In the genomic region with DNA sequence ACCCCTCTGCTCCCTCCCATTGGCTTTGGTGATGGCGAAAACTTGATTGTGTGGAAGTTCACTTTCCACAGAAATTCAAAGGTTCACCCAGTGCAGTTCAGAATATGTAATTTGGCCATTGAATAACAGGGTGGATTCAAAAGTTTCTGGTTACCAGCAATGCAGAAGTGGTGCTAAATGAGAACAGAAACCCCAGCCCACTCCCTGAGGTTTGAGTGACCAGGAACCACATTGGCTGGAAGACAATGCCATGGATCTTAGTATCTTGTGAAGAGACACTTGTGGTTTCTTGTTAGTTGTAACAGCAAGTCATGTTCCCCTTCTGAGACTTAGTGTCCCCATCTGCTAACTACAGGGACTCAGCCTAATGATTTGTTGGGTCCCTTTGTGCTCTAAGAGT, we compare ENCODE assay signal across 1 cellular context.
TF ChIP-seq lines count a peak whose summit lies in the region.

No MANE protein-coding gene starts in this region.

TF ChIP-seq in GM12878, 131 proteins besides CTCF, POLR2A, EP300 and RAD21:
- TF ChIP-seq ZNF622 (IDR thresholded peaks at IDR 0.05) (no peak), RUNX3 (IDR thresholded peaks at IDR 0.05; ENCODE audit: low read length) (peak; percentile 93), EED (IDR thresholded peaks at IDR 0.05; ENCODE audit: low read depth) (peak; percentile 61; the same call in 1 of the 2 replicates), IRF4 (IDR thresholded peaks at IDR 0.05; ENCODE audit: low read depth, low read length) (peak; percentile 66; the same call in 1 of the 2 replicates), FOXK2 (IDR thresholded peaks at IDR 0.05) (no peak), SPI1 (IDR thresholded peaks at IDR 0.05; ENCODE audit: borderline replicate concordance, insufficient read depth, low read depth, low read length) (peak; percentile 90), LARP7 (IDR thresholded peaks at IDR 0.05) (no peak), ZSCAN29 (IDR thresholded peaks at IDR 0.05) (no peak), PAX5 (IDR thresholded peaks at IDR 0.05; ENCODE audit: borderline replicate concordance, low read depth, low read length) (peak; percentile 57; the same call in 1 of the 2 replicates), DPF2 (IDR thresholded peaks at IDR 0.05) (peak; percentile 53; the same call in 1 of the 2 replicates), BHLHE40 (IDR thresholded peaks at IDR 0.05; ENCODE audit: borderline replicate concordance in 1 of 2, low read depth in 2 of 2, low read length in 1 of 2) (peak in 1 of 2 experiments; percentile 4; a peak in 1 of 4 replicates), IKZF1 (conservative IDR thresholded peaks at IDR 0.05) (peak; percentile 77), TBL1XR1 (IDR thresholded peaks at IDR 0.05; ENCODE audit: low read depth, low read length) (no peak), YY1 (IDR thresholded peaks at IDR 0.05; ENCODE audit: low read depth, low read length) (0 out of 2 replicates have a peak, but pooled peaks have one; percentile 15), MTA2 (IDR thresholded peaks at IDR 0.05; ENCODE audit: low read depth) (peak; percentile 58; the same call in 1 of the 2 replicates), BCL11A (IDR thresholded peaks at IDR 0.05; ENCODE audit: low read depth, low read length) (peak; percentile 88), ATF7 (IDR thresholded peaks at IDR 0.05; ENCODE audit: low read depth) (no peak; the same call in 1 of the 2 replicates), MEF2B (IDR thresholded peaks at IDR 0.05; ENCODE audit: partially characterized antibody, poor library complexity, severe bottlenecking) (peak; percentile 29), IKZF2 (IDR thresholded peaks at IDR 0.05) (peak in 1 of 2 experiments; percentile 54; a peak in 3 of 4 replicates), POU2F2 (IDR thresholded peaks at IDR 0.05; ENCODE audit: borderline replicate concordance, low read depth, low read length) (0 out of 3 replicates have a peak, but pooled peaks have one; percentile 30)
- TF ChIP-seq, protein P1, sequence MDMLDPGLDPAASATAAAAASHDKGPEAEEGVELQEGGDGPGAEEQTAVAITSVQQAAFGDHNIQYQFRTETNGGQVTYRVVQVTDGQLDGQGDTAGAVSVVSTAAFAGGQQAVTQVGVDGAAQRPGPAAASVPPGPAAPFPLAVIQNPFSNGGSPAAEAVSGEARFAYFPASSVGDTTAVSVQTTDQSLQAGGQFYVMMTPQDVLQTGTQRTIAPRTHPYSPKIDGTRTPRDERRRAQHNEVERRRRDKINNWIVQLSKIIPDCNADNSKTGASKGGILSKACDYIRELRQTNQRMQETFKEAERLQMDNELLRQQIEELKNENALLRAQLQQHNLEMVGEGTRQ (IDR thresholded peaks at IDR 0.05; ENCODE audit: borderline replicate concordance, low read depth, low read length), result no peak
- TF ChIP-seq, protein P2, sequence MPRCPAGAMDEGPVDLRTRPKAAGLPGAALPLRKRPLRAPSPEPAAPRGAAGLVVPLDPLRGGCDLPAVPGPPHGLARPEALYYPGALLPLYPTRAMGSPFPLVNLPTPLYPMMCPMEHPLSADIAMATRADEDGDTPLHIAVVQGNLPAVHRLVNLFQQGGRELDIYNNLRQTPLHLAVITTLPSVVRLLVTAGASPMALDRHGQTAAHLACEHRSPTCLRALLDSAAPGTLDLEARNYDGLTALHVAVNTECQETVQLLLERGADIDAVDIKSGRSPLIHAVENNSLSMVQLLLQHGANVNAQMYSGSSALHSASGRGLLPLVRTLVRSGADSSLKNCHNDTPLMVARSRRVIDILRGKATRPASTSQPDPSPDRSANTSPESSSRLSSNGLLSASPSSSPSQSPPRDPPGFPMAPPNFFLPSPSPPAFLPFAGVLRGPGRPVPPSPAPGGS (IDR thresholded peaks at IDR 0.05; ENCODE audit: borderline replicate concordance, insufficient read depth, low read depth, low read length, poor library complexity, severe bottlenecking), result peak; percentile 11
- TF ChIP-seq, protein P3, sequence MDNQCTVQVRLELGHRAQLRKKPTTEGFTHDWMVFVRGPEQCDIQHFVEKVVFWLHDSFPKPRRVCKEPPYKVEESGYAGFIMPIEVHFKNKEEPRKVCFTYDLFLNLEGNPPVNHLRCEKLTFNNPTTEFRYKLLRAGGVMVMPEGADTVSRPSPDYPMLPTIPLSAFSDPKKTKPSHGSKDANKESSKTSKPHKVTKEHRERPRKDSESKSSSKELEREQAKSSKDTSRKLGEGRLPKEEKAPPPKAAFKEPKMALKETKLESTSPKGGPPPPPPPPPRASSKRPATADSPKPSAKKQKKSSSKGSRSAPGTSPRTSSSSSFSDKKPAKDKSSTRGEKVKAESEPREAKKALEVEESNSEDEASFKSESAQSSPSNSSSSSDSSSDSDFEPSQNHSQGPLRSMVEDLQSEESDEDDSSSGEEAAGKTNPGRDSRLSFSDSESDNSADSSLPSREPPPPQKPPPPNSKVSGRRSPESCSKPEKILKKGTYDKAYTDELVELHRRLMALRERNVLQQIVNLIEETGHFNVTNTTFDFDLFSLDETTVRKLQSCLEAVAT (IDR thresholded peaks at IDR 0.05), result 0 out of 2 replicates have a peak, but pooled peaks have one; percentile 53
- TF ChIP-seq, protein P4, sequence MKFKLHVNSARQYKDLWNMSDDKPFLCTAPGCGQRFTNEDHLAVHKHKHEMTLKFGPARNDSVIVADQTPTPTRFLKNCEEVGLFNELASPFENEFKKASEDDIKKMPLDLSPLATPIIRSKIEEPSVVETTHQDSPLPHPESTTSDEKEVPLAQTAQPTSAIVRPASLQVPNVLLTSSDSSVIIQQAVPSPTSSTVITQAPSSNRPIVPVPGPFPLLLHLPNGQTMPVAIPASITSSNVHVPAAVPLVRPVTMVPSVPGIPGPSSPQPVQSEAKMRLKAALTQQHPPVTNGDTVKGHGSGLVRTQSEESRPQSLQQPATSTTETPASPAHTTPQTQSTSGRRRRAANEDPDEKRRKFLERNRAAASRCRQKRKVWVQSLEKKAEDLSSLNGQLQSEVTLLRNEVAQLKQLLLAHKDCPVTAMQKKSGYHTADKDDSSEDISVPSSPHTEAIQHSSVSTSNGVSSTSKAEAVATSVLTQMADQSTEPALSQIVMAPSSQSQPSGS (IDR thresholded peaks at IDR 0.05; ENCODE audit: low read length), result peak; percentile 47
